ENCODE assay signal across 19 cellular contexts in genomic region chr13:51955841-51956603, GRCh38. TPM values are rescaled to one million over a fixed set of nuclear protein-coding genes. Genes with fewer than 3 reads are reported as not detected.
DNase-seq lines count a peak whose midpoint lies in the region; ATAC-seq lines count a peak whose summit lies in the region.
"Had no signal": no experiment of that assay in that cellular context is flagged by ENCODE, and none has a peak within 500 bp of the region (broad histone marks: within the 10 kb centered on the region; RNA-seq: fewer than 3 reads in every experiment).

No MANE protein-coding gene starts in this region.

- DNase-seq in G401 (ENCODE audit: low spot score) = peak; percentile 78
- peak; percentile 89 for DNase-seq in NCI-H2171 (lab: John Stamatoyannopoulos, UW)
- peak; percentile 20 for DNase-seq in activated T-helper 2 cell treated with anti-CD3 and anti-CD28 coated beads, Interferon-gamma antibody, Interleukin-2, Interleukin-4, amounts not matched to agents 10 μg/mL and 5 μg/mL and 100 μg/mL, durations not matched to agents 14 hours and 24 hours and 36 hours (ENCODE audit: low spot score)
- no peak for DNase-seq in CD8-positive, alpha-beta memory T cell
- DNase-seq in medulla oblongata (ENCODE audit: extremely low spot score) = no peak
- DNase-seq: activated CD8-positive, alpha-beta T cell treated with anti-CD3 and anti-CD28 coated beads for 36 hours; activated T-cell treated with anti-CD3 and anti-CD28 coated beads, Interleukin-2, amount 50 U/mL, for 4 hours; left ventricle myocardium inferior; NCI-H1436; NCI-H226; stimulated activated CD8-positive, alpha-beta memory T cell treated with anti-CD3 and anti-CD28 coated beads, Interleukin-4, amount 100 ng/mL, for 48 hours; SW 1271 had no signal

- H3K4me1 ChIP-seq in mucosa of rectum (ENCODE audit: control insufficient read depth in 2 of 2, insufficient read depth in 2 of 2, low read length in 2 of 2) = peaks cover 48 to 60% of the 10 kb centered on the region in 2 donors
- peaks cover 26% of the 10 kb centered on the region for H3K4me1 ChIP-seq in CD8-positive, alpha-beta memory T cell (ENCODE audit: insufficient read depth, low read length)
- H3K4me1 ChIP-seq: gastroesophageal sphincter had no signal

- no peak for ATAC-seq in GM18909 (IDR thresholded peaks at IDR 0.05; ENCODE audit: poor library complexity, unreplicated experiment)
- no peak for ATAC-seq in activated CD4-positive, CD25-positive, alpha-beta regulatory T cell treated with anti-CD3 and anti-CD28 coated beads, Interleukin-2, amount 50 U/mL, for 24 hours
- ATAC-seq: activated CD8-positive, alpha-beta T cell treated with anti-CD3 and anti-CD28 coated beads for 36 hours; activated T-cell treated with anti-CD3 and anti-CD28 coated beads, Interleukin-2, amount 50 U/mL, for 4 hours; gastroesophageal sphincter had no signal

- peaks cover 3% of the 10 kb centered on the region for H3K36me3 Mint-ChIP-seq in activated T-helper 2 cell treated with anti-CD3 and anti-CD28 coated beads, Interferon-gamma antibody, Interleukin-2, Interleukin-4, amounts not matched to agents 10 μg/mL and 5 μg/mL and 100 μg/mL, durations not matched to agents 14 hours and 24 hours and 36 hours (ENCODE audit: low read depth)
- H3K36me3 Mint-ChIP-seq in CD8-positive, alpha-beta memory T cell = peaks cover 0 to 10% (median 3%) of the 10 kb centered on the region in 3 donors

- H3K9me3 ChIP-seq in mucosa of rectum (ENCODE audit: control insufficient read depth in 2 of 2, low read length in 2 of 2) = no peaks in the 10 kb centered on the region
- H3K9me3 ChIP-seq in CD8-positive, alpha-beta memory T cell (ENCODE audit: low read length) = no peaks in the 10 kb centered on the region
- H3K9me3 ChIP-seq: gastroesophageal sphincter, left ventricle myocardium inferior had no signal

- H3K4me1 Mint-ChIP-seq in activated T-helper 2 cell treated with anti-CD3 and anti-CD28 coated beads, Interferon-gamma antibody, Interleukin-2, Interleukin-4, amounts not matched to agents 10 μg/mL and 5 μg/mL and 100 μg/mL, durations not matched to agents 14 hours and 24 hours and 36 hours (ENCODE audit: low read depth) = peaks cover 52% of the 10 kb centered on the region
- peaks cover 10 to 55% (median 20%) of the 10 kb centered on the region in 3 donors for H3K4me1 Mint-ChIP-seq in CD8-positive, alpha-beta memory T cell

- H3K27me3 Mint-ChIP-seq in activated T-helper 2 cell treated with anti-CD3 and anti-CD28 coated beads, Interferon-gamma antibody, Interleukin-2, Interleukin-4, amounts not matched to agents 10 μg/mL and 5 μg/mL and 100 μg/mL, durations not matched to agents 14 hours and 24 hours and 36 hours (ENCODE audit: low read depth) = peaks cover 3% of the 10 kb centered on the region
- peaks cover 0 to 1% of the 10 kb centered on the region in 2 donors for H3K27me3 Mint-ChIP-seq in CD8-positive, alpha-beta memory T cell
- H3K27me3 Mint-ChIP-seq: activated CD8-positive, alpha-beta T cell treated with anti-CD3 and anti-CD28 coated beads for 36 hours; activated naive CD8-positive, alpha-beta T cell had no signal

- in situ Hi-C loops in G401 (cut with HindIII; ENCODE audit: low sequenced_read_pairs) = no loop called here

- H3K4me3 Mint-ChIP-seq in activated T-helper 2 cell treated with anti-CD3 and anti-CD28 coated beads, Interferon-gamma antibody, Interleukin-2, Interleukin-4, amounts not matched to agents 10 μg/mL and 5 μg/mL and 100 μg/mL, durations not matched to agents 14 hours and 24 hours and 36 hours (ENCODE audit: low read depth) = no peak overlapping the region
- no peak overlapping the region for H3K4me3 Mint-ChIP-seq in CD8-positive, alpha-beta memory T cell
- H3K4me3 Mint-ChIP-seq: activated CD8-positive, alpha-beta T cell treated with anti-CD3 and anti-CD28 coated beads for 36 hours; activated naive CD8-positive, alpha-beta T cell; activated T-cell treated with anti-CD3 and anti-CD28 coated beads, Interleukin-2, amount 50 U/mL, for 4 hours had no signal

- H3K9me3 Mint-ChIP-seq in activated T-helper 2 cell treated with anti-CD3 and anti-CD28 coated beads, Interferon-gamma antibody, Interleukin-2, Interleukin-4, amounts not matched to agents 10 μg/mL and 5 μg/mL and 100 μg/mL, durations not matched to agents 14 hours and 24 hours and 36 hours = peaks cover 4% of the 10 kb centered on the region
- H3K9me3 Mint-ChIP-seq in CD8-positive, alpha-beta memory T cell = peaks cover 0 to 2% (median 0%) of the 10 kb centered on the region in 5 donors
- H3K9me3 Mint-ChIP-seq: activated CD8-positive, alpha-beta T cell treated with anti-CD3 and anti-CD28 coated beads for 36 hours had no signal

- H3K27me3 ChIP-seq in mucosa of rectum (ENCODE audit: control insufficient read depth in 2 of 2, insufficient read depth in 2 of 2, low read length in 2 of 2) = no peaks in the 10 kb centered on the region
- no peaks in the 10 kb centered on the region for H3K27me3 ChIP-seq in CD8-positive, alpha-beta memory T cell (ENCODE audit: insufficient read depth, low read length, poor library complexity, severe bottlenecking)
- H3K27me3 ChIP-seq: gastroesophageal sphincter had no signal

- CTCF ChIA-PET in CD8-positive, alpha-beta memory T cell (lab: Charles Lee) = interaction anchor here (1.6 kb wide), 1 partner anchor 15 kb away, joined by 4 read pairs; no protein-coding TSS in a partner anchor

- no peaks in the 10 kb centered on the region for H3K36me3 ChIP-seq in mucosa of rectum (ENCODE audit: control insufficient read depth in 2 of 2, insufficient read depth in 2 of 2, low read length in 2 of 2)
- no peaks in the 10 kb centered on the region for H3K36me3 ChIP-seq in CD8-positive, alpha-beta memory T cell (ENCODE audit: insufficient read depth, low read length)

- no peak overlapping the region for H3K27ac Mint-ChIP-seq in activated T-helper 2 cell treated with anti-CD3 and anti-CD28 coated beads, Interferon-gamma antibody, Interleukin-2, Interleukin-4, amounts not matched to agents 10 μg/mL and 5 μg/mL and 100 μg/mL, durations not matched to agents 14 hours and 24 hours and 36 hours
- H3K27ac Mint-ChIP-seq in CD8-positive, alpha-beta memory T cell = no peak overlapping the region
- H3K27ac Mint-ChIP-seq: activated CD8-positive, alpha-beta T cell treated with anti-CD3 and anti-CD28 coated beads for 36 hours; activated naive CD8-positive, alpha-beta T cell had no signal

- H3K9ac ChIP-seq in mucosa of rectum (ENCODE audit: low read depth in 1 of 2, low read length in 2 of 2) = peak overlapping the region in 1 of 2 donors; percentile 50

- intact Hi-C loops in activated T-helper 2 cell treated with anti-CD3 and anti-CD28 coated beads, Interferon-gamma antibody, Interleukin-2, Interleukin-4, amounts not matched to agents 10 μg/mL and 5 μg/mL and 100 μg/mL, durations not matched to agents 14 hours and 24 hours and 36 hours (cut with micrococcal nuclease) = loop anchor here (10.0 kb wide), 1 partner anchor 51 kb away; no protein-coding TSS in a partner anchor

- H3K27ac ChIP-seq in mucosa of rectum (ENCODE audit: low read depth in 2 of 2, low read length in 2 of 2) = peak overlapping the region; percentile 77 to 81
- H3K27ac ChIP-seq in CD8-positive, alpha-beta memory T cell (ENCODE audit: low read depth, low read length) = no peak overlapping the region
- H3K27ac ChIP-seq: gastroesophageal sphincter, left ventricle myocardium inferior, skin epidermis, VCaP had no signal

- H3K4me3 ChIP-seq in mucosa of rectum (ENCODE audit: low read length in 2 of 2) = no peak overlapping the region
- no peak overlapping the region for H3K4me3 ChIP-seq in CD8-positive, alpha-beta memory T cell (ENCODE audit: low read length)
- H3K4me3 ChIP-seq: gastroesophageal sphincter, left ventricle myocardium inferior, skin epidermis had no signal

- POLR2A ChIA-PET in CD8-positive, alpha-beta memory T cell (lab: Charles Lee) = no interaction called here

RNA-seq across cellular contexts. Expression of gene ATP7B, which starts 55.2 kb away (rescaled TPM):
- 2.9 and 5.8 TPM in 2 replicates for total RNA-seq in G401 (2014; rRNA removed; shearing (Covaris generic))
- total RNA-seq in activated T-helper 2 cell treated with anti-CD3 and anti-CD28 coated beads, Interferon-gamma antibody, Interleukin-2, Interleukin-4, amounts not matched to agents 10 μg/mL and 5 μg/mL and 100 μg/mL, durations not matched to agents 14 hours and 24 hours and 36 hours = 0.91 and 1.6 TPM in 2 replicates
- 1 to 10 TPM; 1.1 to 1.2 TPM for total RNA-seq in CD8-positive, alpha-beta memory T cell
- 0.18 TPM for polyA plus RNA-seq in CD8-positive, alpha-beta memory T cell

RNA-seq across cellular contexts. Expression of gene ALG11, which starts 56.2 kb away (rescaled TPM):
- total RNA-seq in G401 (2014; rRNA removed; shearing (Covaris generic)) = 14.8 and 25.1 TPM in 2 replicates
- 21.5 and 21.9 TPM in 2 replicates for total RNA-seq in activated T-helper 2 cell treated with anti-CD3 and anti-CD28 coated beads, Interferon-gamma antibody, Interleukin-2, Interleukin-4, amounts not matched to agents 10 μg/mL and 5 μg/mL and 100 μg/mL, durations not matched to agents 14 hours and 24 hours and 36 hours
- 10 to 100 TPM; 30.3 to 32.5 TPM for total RNA-seq in CD8-positive, alpha-beta memory T cell
- polyA plus RNA-seq in CD8-positive, alpha-beta memory T cell = 28.7 TPM

Comparison
In these comparisons a context has a peak if more than half of its experiments do, and no peak if none do; other contexts are left out.
1. DNase-seq: peak in G401 (single experiment), NCI-H2171 (single experiment) and activated T-helper 2 cell treated with anti-CD3 and anti-CD28 coated beads, Interferon-gamma antibody, Interleukin-2, Interleukin-4, amounts not matched to agents 10 μg/mL and 5 μg/mL and 100 μg/mL, durations not matched to agents 14 hours and 24 hours and 36 hours (single experiment); none in CD8-positive, alpha-beta memory T cell (0 of 5) and medulla oblongata (single experiment).